ENCODE assay signal across 1 cellular context in genomic region chr12:94258593-94258992, GRCh38.
TF ChIP-seq lines count a peak whose summit lies in the region.

No MANE protein-coding gene starts in this region.

TF ChIP-seq in GM23338, 12 proteins besides CTCF, POLR2A, EP300 and RAD21 (continued from another document):
- TF ChIP-seq STAT1 (IDR thresholded peaks at IDR 0.05; ENCODE audit: unreplicated experiment) (no peak), ZNF462 (CRISPR knock-in tag; IDR thresholded peaks at IDR 0.05) (no peak), JUNB (IDR thresholded peaks at IDR 0.05; ENCODE audit: unreplicated experiment) (no peak), EZH2 (IDR thresholded peaks at IDR 0.05; ENCODE audit: low read depth, unreplicated experiment) (no peak)
